Comparison of ENCODE assay signal across 1 cellular context in the genomic region with DNA sequence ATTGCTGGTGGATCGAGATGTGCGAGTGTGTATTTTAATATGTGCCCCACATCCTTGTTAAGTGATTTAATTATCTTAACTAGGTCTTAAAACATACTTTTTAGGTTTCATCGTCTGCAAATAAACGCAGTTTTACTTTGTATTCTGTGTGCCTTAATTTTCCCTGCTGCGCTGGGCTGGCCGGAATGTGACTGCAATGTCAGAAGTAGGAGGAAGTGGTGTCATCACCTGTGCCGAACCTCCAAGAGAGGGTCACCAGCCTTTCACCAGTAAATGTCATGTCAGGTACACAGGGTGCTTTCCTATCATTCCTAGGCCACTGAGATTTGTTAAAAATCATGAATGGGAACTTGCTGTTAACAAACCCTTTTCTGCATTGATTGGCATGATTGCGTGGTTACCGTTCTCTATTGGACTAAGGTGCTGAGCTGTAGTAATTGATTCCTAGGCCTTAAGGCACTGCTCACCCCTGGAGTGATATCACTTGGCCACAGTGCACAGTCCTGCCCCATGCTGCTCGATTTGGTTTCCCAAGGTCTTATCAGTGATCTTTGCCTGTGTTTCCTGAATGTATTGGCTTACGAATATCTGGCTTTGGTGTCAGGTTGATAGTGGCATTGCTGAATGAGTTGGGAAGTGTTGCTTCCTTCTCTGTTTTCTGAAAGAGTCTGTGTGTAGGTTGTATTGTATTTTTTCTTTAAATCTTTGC. TPM values are rescaled to one million over a fixed set of nuclear protein-coding genes. Genes with fewer than 3 reads are reported as not detected.
"Had no signal": no experiment of that assay in that cellular context is flagged by ENCODE, and none has a peak within 500 bp of the region (broad histone marks: within the 10 kb centered on the region; RNA-seq: fewer than 3 reads in every experiment).

No MANE protein-coding gene starts in this region.

RNA-seq across cellular contexts. Expression of a gene that starts 40.7 kb away (rescaled TPM):
- total RNA-seq: osteocyte had no signal
